Comparison of ENCODE assay signal across 7 cellular contexts in genomic region chr3:44509985-44510360, GRCh38. TPM values are rescaled to one million over a fixed set of nuclear protein-coding genes. Genes with fewer than 3 reads are reported as not detected.
DNase-seq lines count a peak whose midpoint lies in the region; ATAC-seq, FAIRE-seq and TF ChIP-seq lines count a peak whose summit lies in the region.

No MANE protein-coding gene starts in this region.

- peak overlapping the region; percentile 67 to 97 for H3K27ac Mint-ChIP-seq in stimulated activated naive CD8-positive, alpha-beta T cell treated with anti-CD3 and anti-CD28 coated beads, Interleukin-15, amount 100 ng/mL, for 72 hours

- no peak for TF ChIP-seq CTCF in adrenal gland (IDR thresholded peaks at IDR 0.05)

- DNase-seq in GM12892 (ENCODE audit: insufficient read length) (no peak), LoVo (ENCODE audit: low spot score) (peak; percentile 3), adrenal gland (peak in 1 of 7 donors; percentile 24), iris pigment epithelial cell (ENCODE audit: low read depth) (peak; percentile 25)
- DNase-seq in stimulated activated naive CD8-positive, alpha-beta T cell treated with anti-CD3 and anti-CD28 coated beads, Interleukin-15, amount 100 ng/mL, for 72 hours, result no peak
- no peak for DNase-seq in stimulated activated CD4-positive, alpha-beta T cell treated with anti-CD3 and anti-CD28 coated beads, Interleukin-12 subunit alpha, Interleukin-12 subunit beta, amount 100 ng/mL, for 4 hours

- H3K4me1 Mint-ChIP-seq in stimulated activated naive CD8-positive, alpha-beta T cell treated with anti-CD3 and anti-CD28 coated beads, Interleukin-15, amount 100 ng/mL, for 72 hours, result peaks cover 32% of the 10 kb centered on the region

- intact Hi-C loops in adrenal gland (cut with DNase I), result loop anchor here in 1 of 2 donors (10.0 kb wide), 1 partner anchor 185 kb away; no protein-coding TSS in a partner anchor

- H3K36me3 ChIP-seq in adrenal gland (replicated peaks in 1 of 2), result no peaks in the 10 kb centered on the region

- H3K9me3 Mint-ChIP-seq in stimulated activated naive CD8-positive, alpha-beta T cell treated with anti-CD3 and anti-CD28 coated beads, Interleukin-15, amount 100 ng/mL, for 72 hours, result peaks cover 6 to 7% of the 10 kb centered on the region in 2 donors

- TF ChIP-seq POLR2A in GM12892 (IDR thresholded peaks at IDR 0.05; ENCODE audit: low read depth, low read length) (no peak), adrenal gland (IDR thresholded peaks at IDR 0.05) (no peak)

- no peaks in the 10 kb centered on the region for H3K27me3 ChIP-seq in adrenal gland

- peak overlapping the region; percentile 25 to 93 (median 60) for H3K4me3 ChIP-seq in adrenal gland

- H3K27me3 Mint-ChIP-seq in stimulated activated naive CD8-positive, alpha-beta T cell treated with anti-CD3 and anti-CD28 coated beads, Interleukin-15, amount 100 ng/mL, for 72 hours, result no peaks in the 10 kb centered on the region

- 0 to 1% (median 0%) methylated on average over 6 of the region's 6 CpGs for WGBS in adrenal gland, 4 donors

- H3K9me3 ChIP-seq in adrenal gland (replicated peaks in 1 of 3), result no peaks in the 10 kb centered on the region

- peak overlapping the region; percentile 88 to 90 for H3K4me3 Mint-ChIP-seq in stimulated activated naive CD8-positive, alpha-beta T cell treated with anti-CD3 and anti-CD28 coated beads, Interleukin-15, amount 100 ng/mL, for 72 hours

- H3K4me1 ChIP-seq in adrenal gland (replicated peaks in 1 of 2), result peaks cover 8 to 16% of the 10 kb centered on the region in 2 donors

- H3K27ac ChIP-seq in adrenal gland, result peak overlapping the region; percentile 80 to 93 (median 87)

- peak; percentile 49 for ATAC-seq in GM21723 (IDR thresholded peaks at IDR 0.05; ENCODE audit: unreplicated experiment)
- ATAC-seq in stimulated activated naive CD8-positive, alpha-beta T cell treated with anti-CD3 and anti-CD28 coated beads, Interleukin-15, amount 100 ng/mL, for 72 hours, result peak; percentile 37

- FAIRE-seq in GM12892 (lab: Jason Lieb, UNC), result peak; percentile 9

RNA-seq across cellular contexts. Expression of gene ZNF445, which starts 32.5 kb away (rescaled TPM):
- polyA plus RNA-seq in GM12892 (2012; ENCODE audit: missing spikeins), result 6.7 TPM
- 10 to 100 TPM in 4 of 8 donors, 1 to 10 TPM in 4; 5.8 to 21.1 (median 11.6) TPM for total RNA-seq in adrenal gland
- 1 to 10 TPM; 2.6 to 6.1 (median 4.7) TPM for polyA plus RNA-seq in adrenal gland

RNA-seq across cellular contexts. Expression of gene ZKSCAN7, which starts 45.0 kb away (rescaled TPM):
- 2.1 TPM for polyA plus RNA-seq in GM12892 (2012; ENCODE audit: missing spikeins)
- total RNA-seq in adrenal gland, result 10 to 100 TPM in 1 of 8 donors, 1 to 10 TPM in 7; 3.7 to 10.4 (median 5.3) TPM
- 1 to 10 TPM; 1.9 to 7.5 (median 3.6) TPM for polyA plus RNA-seq in adrenal gland

Comparison
In these comparisons a context has a peak if more than half of its experiments do, and no peak if none do; other contexts are left out.
1. DNase-seq: peak in LoVo (single experiment) and iris pigment epithelial cell (single experiment); none in GM12892 (single experiment), stimulated activated naive CD8-positive, alpha-beta T cell treated with anti-CD3 and anti-CD28 coated beads, Interleukin-15, amount 100 ng/mL, for 72 hours (0 of 2) and stimulated activated CD4-positive, alpha-beta T cell treated with anti-CD3 and anti-CD28 coated beads, Interleukin-12 subunit alpha, Interleukin-12 subunit beta, amount 100 ng/mL, for 4 hours (single experiment).